ENCODE assay signal across 1 cellular context in genomic region chr6:27753668-27754407, GRCh38.
TF ChIP-seq lines count a peak whose summit lies in the region.

No MANE protein-coding gene starts in this region.

TF ChIP-seq in HEK293, 187 proteins besides CTCF, POLR2A, EP300 and RAD21 (continued from another document):
- TF ChIP-seq ZBTB44 (tag by site-specific recombination; IDR thresholded peaks at IDR 0.05) (no peak; the same call in 1 of the 2 replicates), KLF7 (tag by site-specific recombination; IDR thresholded peaks at IDR 0.05; ENCODE audit: borderline replicate concordance) (peak; percentile 82; the same call in 1 of the 2 replicates), PRDM10 (tag by site-specific recombination; IDR thresholded peaks at IDR 0.05) (peak; percentile 79), MEIS1 (CRISPR knock-in tag; IDR thresholded peaks at IDR 0.05; ENCODE audit: borderline replicate concordance) (no peak), RBAK (tag by site-specific recombination; IDR thresholded peaks at IDR 0.05) (no peak), KLF8 (tag by site-specific recombination; IDR thresholded peaks at IDR 0.05) (peak; percentile 47), ZNF791 (tag by site-specific recombination; IDR thresholded peaks at IDR 0.05) (no peak), ZNF157 (tag by site-specific recombination; IDR thresholded peaks at IDR 0.05) (no peak), ZSCAN23 (tag by site-specific recombination; IDR thresholded peaks at IDR 0.05) (no peak), ZNF513 (tag by site-specific recombination; IDR thresholded peaks at IDR 0.05) (no peak), ZNF266 (tag by site-specific recombination; IDR thresholded peaks at IDR 0.05; ENCODE audit: low read depth) (no peak), REST (tag by site-specific recombination; IDR thresholded peaks at IDR 0.05) (no peak), INSM2 (tag by site-specific recombination; IDR thresholded peaks at IDR 0.05) (no peak), ZNF341 (tag by site-specific recombination; IDR thresholded peaks at IDR 0.05; ENCODE audit: low read depth) (peak; percentile 96), BCL6B (tag by site-specific recombination; IDR thresholded peaks at IDR 0.05) (peak; percentile 33; the same call in 1 of the 2 replicates), GLIS2 (tag by site-specific recombination; IDR thresholded peaks at IDR 0.05) (peak; percentile 80), ZBTB21 (tag by site-specific recombination; IDR thresholded peaks at IDR 0.05) (no peak), ZNF394 (tag by site-specific recombination; IDR thresholded peaks at IDR 0.05; ENCODE audit: borderline replicate concordance) (peak; percentile 71; the same call in 1 of the 2 replicates)
